In genomic region chr14:51094901-51095853, GRCh38 we compare ENCODE assay signal across 8 cellular contexts. TPM values are rescaled to one million over a fixed set of nuclear protein-coding genes. Genes with fewer than 3 reads are reported as not detected.
DNase-seq lines count a peak whose midpoint lies in the region; ATAC-seq, FAIRE-seq and TF ChIP-seq lines count a peak whose summit lies in the region.

Gene TRIM9, minus strand, starts transcription at chr14:51095105. Its CDS starts 166 bp downstream, at chr14:51094939.

- FAIRE-seq in keratinocyte (lab: Jason Lieb, UNC) = no peak

- peak; percentile 36 for TF ChIP-seq POLR2A in GM19099 (IDR thresholded peaks at IDR 0.05; ENCODE audit: extremely low read depth, insufficient read length, low read depth)

- peak; percentile 90 for DNase-seq in AG08395 (ENCODE audit: low spot score)
- DNase-seq in NCI-H446 (lab: John Stamatoyannopoulos, UW) = peak; percentile 98 to 99
- peak; percentile 82 for DNase-seq in activated CD4-positive, alpha-beta T cell treated with anti-CD3 and anti-CD28 coated beads for 1 hour
- DNase-seq in cerebellum (ENCODE audit: low spot score) = peak; percentile 99
- DNase-seq in keratinocyte (ENCODE audit: low read depth, low spot score) = peak; percentile 75
- peak; percentile 91 for DNase-seq in stimulated activated CD4-positive, alpha-beta T cell treated with anti-CD3 and anti-CD28 coated beads, Interleukin-12 subunit alpha, Interleukin-12 subunit beta, amount 100 ng/mL, for 4 hours

- peak within 1 kb of the TSS; percentile 86 for H2AFZ ChIP-seq in keratinocyte (ENCODE audit: control insufficient read depth, low read length)

- peak within 1 kb of the TSS; percentile 50 for H3K9ac ChIP-seq in keratinocyte (ENCODE audit: control insufficient read depth, extremely low read depth, insufficient read depth, low read length)

- H3K27ac ChIP-seq in keratinocyte (ENCODE audit: control insufficient read depth, insufficient read depth, low read length) = no peak within 1 kb of the TSS

- H3K9me1 ChIP-seq in keratinocyte (ENCODE audit: control insufficient read depth, extremely low read depth, insufficient read depth, low read length) = no peaks in the 10 kb centered on the region

- H3K4me2 ChIP-seq in keratinocyte (ENCODE audit: control insufficient read depth, extremely low read depth, insufficient read depth, low read depth, low read length) = peak within 1 kb of the TSS; percentile 93

- peaks cover 18% of the 10 kb centered on the region for H3K4me1 ChIP-seq in keratinocyte (ENCODE audit: control insufficient read depth, extremely low read depth, insufficient read depth, low read length)

- ATAC-seq in HG03378 (IDR thresholded peaks at IDR 0.05; ENCODE audit: unreplicated experiment) = peak; percentile 95

- H3K36me3 ChIP-seq in keratinocyte (ENCODE audit: control insufficient read depth in 2 of 2, extremely low read depth in 1 of 2, insufficient read depth in 2 of 2, low read length in 2 of 2) = no peaks in the 10 kb centered on the region

- H3K27me3 ChIP-seq in keratinocyte (ENCODE audit: control insufficient read depth, extremely low read depth, insufficient read depth, low read length) = peaks cover 31% of the 10 kb centered on the region

- no peaks in the 10 kb centered on the region for H3K79me2 ChIP-seq in keratinocyte (ENCODE audit: control insufficient read depth, insufficient read depth, low read length)

- peak within 1 kb of the TSS; percentile 38 to 74 (median 65) for H3K4me3 ChIP-seq in keratinocyte (ENCODE audit: control insufficient read depth in 2 of 3, extremely low read depth in 1 of 3, insufficient read depth in 2 of 3, low read depth in 1 of 3, low read length in 3 of 3)

- H4K20me1 ChIP-seq in keratinocyte (ENCODE audit: control insufficient read depth, extremely low read depth, insufficient read depth, low read length) = peaks cover 4% of the 10 kb centered on the region

- dilution Hi-C loops in keratinocyte (cut with MboI; ENCODE audit: extremely low pct_ligation_motif_present, low sequenced_read_pairs) = no loop called here

- peak in 1 of 3 experiments; percentile 13 for TF ChIP-seq CTCF in keratinocyte (optimal IDR thresholded peaks at IDR 0.05 in 1 of 3, IDR thresholded peaks at IDR 0.05 in 1 of 3, conservative IDR thresholded peaks at IDR 0.05 in 1 of 3; ENCODE audit: extremely low read depth in 1 of 3, insufficient read depth in 2 of 3, low read length in 3 of 3)

- no peaks in the 10 kb centered on the region for H3K9me3 ChIP-seq in keratinocyte (ENCODE audit: control insufficient read depth, low read depth, low read length)

RNA-seq across cellular contexts. Expression of gene TRIM9, which starts in this region (rescaled TPM):
- 83.6 TPM for total RNA-seq in cerebellum
- polyA plus RNA-seq in keratinocyte = 0.03 to 0.09 TPM (median 0.04 TPM) in 3 replicates
- not detected for polyA plus RNA-seq in keratinocyte (2011; ENCODE audit: low read depth)
- 0.02 and 0.03 TPM in 2 replicates for polyA plus RNA-seq in keratinocyte (2011; cell fraction: cytosol; rRNA removed)
- polyA plus RNA-seq in keratinocyte (2011; cell fraction: nucleus; rRNA removed) = 0.05 TPM in 1 of 2 replicates, not detected in the other
- 0.02 and 0.04 TPM in 2 replicates for polyA plus RNA-seq in keratinocyte (2012; ENCODE audit: low replicate concordance)
- 0.16 to 0.20 TPM in 2 of 3 replicates, not detected in the other for polyA minus RNA-seq in keratinocyte
- not detected for polyA minus RNA-seq in keratinocyte (2011; cell fraction: cytosol; rRNA and poly(A)+ RNA removed)
- not detected in 2 replicates for polyA minus RNA-seq in keratinocyte (2011; cell fraction: nucleus; rRNA and poly(A)+ RNA removed)

Comparison
In these comparisons a context has a peak if more than half of its experiments do, and no peak if none do; other contexts are left out.
1. Peak in DNase-seq, H3K4me3 ChIP-seq, H3K9ac ChIP-seq and H3K4me2 ChIP-seq in keratinocyte; RNA of the gene not detected or under 1 TPM.